12 cellular contexts compared by ENCODE assay signal in genomic region chrX:30649859-30650258, GRCh38. TPM values are rescaled to one million over a fixed set of nuclear protein-coding genes. Genes with fewer than 3 reads are reported as not detected.
DNase-seq lines count a peak whose midpoint lies in the region; ATAC-seq and TF ChIP-seq lines count a peak whose summit lies in the region.
"Had no signal": no experiment of that assay in that cellular context is flagged by ENCODE, and none has a peak within 500 bp of the region (broad histone marks: within the 10 kb centered on the region; RNA-seq: fewer than 3 reads in every experiment).

No MANE protein-coding gene starts in this region.

- H3K4me3 Mint-ChIP-seq in natural killer cell treated with Interleukin-12 subunit alpha and Interleukin-12 subunit beta and Interleukin-15 and Interleukin-18, amount 100 ng/mL, for 72 hours: peak overlapping the region; percentile 46
- no peak overlapping the region for H3K4me3 Mint-ChIP-seq in natural killer cell

- no peak for TF ChIP-seq POLR2A in sigmoid colon (IDR thresholded peaks at IDR 0.05)

- H3K36me3 ChIP-seq in sigmoid colon (no peaks in the 10 kb centered on the region), BE2C (no peaks in the 10 kb centered on the region)
- H3K36me3 ChIP-seq: Peyer's patch, vagina had no signal

- no peak for TF ChIP-seq EP300 in sigmoid colon (IDR thresholded peaks at IDR 0.05)

- no peaks in the 10 kb centered on the region for H3K36me3 Mint-ChIP-seq in natural killer cell treated with Interleukin-12 subunit alpha and Interleukin-12 subunit beta and Interleukin-15 and Interleukin-18, amount 100 ng/mL, for 72 hours
- H3K36me3 Mint-ChIP-seq in natural killer cell: no peaks in the 10 kb centered on the region

- no peak overlapping the region for H3K27ac ChIP-seq in sigmoid colon
- H3K27ac ChIP-seq: vagina had no signal

- intact Hi-C loops in natural killer cell (cut with micrococcal nuclease) (loop anchor here (5.0 kb wide), 2 partner anchors 73 to 237 kb away; partner anchors contain the start of genes TAB3 and TASL), sigmoid colon (cut with DNase I) (no loop called here)

- H3K27me3 ChIP-seq in sigmoid colon (no peaks in the 10 kb centered on the region), BE2C (no peaks in the 10 kb centered on the region)
- H3K27me3 ChIP-seq: Peyer's patch, vagina had no signal

- peaks cover 14 to 23% of the 10 kb centered on the region in 2 donors for H3K4me1 Mint-ChIP-seq in natural killer cell treated with Interleukin-12 subunit alpha and Interleukin-12 subunit beta and Interleukin-15 and Interleukin-18, amount 100 ng/mL, for 72 hours (ENCODE audit: low read depth in 2 of 2)
- H3K4me1 Mint-ChIP-seq in natural killer cell: peaks cover 5 to 15% of the 10 kb centered on the region in 2 donors

- no peak for TF ChIP-seq CTCF in natural killer cell (IDR thresholded peaks at IDR 0.05)
- TF ChIP-seq CTCF in sigmoid colon (IDR thresholded peaks at IDR 0.05): no peak
- TF ChIP-seq CTCF in BE2C (IDR thresholded peaks at IDR 0.05; ENCODE audit: low read depth, low read length): no peak

- no peaks in the 10 kb centered on the region for H3K9me3 Mint-ChIP-seq in natural killer cell treated with Interleukin-12 subunit alpha and Interleukin-12 subunit beta and Interleukin-15 and Interleukin-18, amount 100 ng/mL, for 72 hours
- no peaks in the 10 kb centered on the region for H3K9me3 Mint-ChIP-seq in natural killer cell

- DNase-seq in natural killer cell treated with Interleukin-12 subunit alpha and Interleukin-12 subunit beta and Interleukin-15 and Interleukin-18, amount 100 ng/mL, for 72 hours (ENCODE audit: low spot score): no peak
- DNase-seq in natural killer cell: no peak
- peak; percentile 12 for DNase-seq in M059J (ENCODE audit: low read depth)
- DNase-seq in central memory CD4-positive, alpha-beta T cell: peak; percentile 19
- no peak for DNase-seq in sigmoid colon
- DNase-seq in iPS-NIHi11 (ENCODE audit: low spot score): no peak
- no peak for DNase-seq in BE2C
- DNase-seq: kidney glomerular epithelial cell, NCI-H146, Peyer's patch had no signal

- 34 to 52% methylated on average over 2 of the region's 2 CpGs for WGBS in sigmoid colon, 2 donors

- H3K4me1 ChIP-seq in sigmoid colon (peaks cover 0 to 12% (median 0%) of the 10 kb centered on the region in 4 donors), BE2C (no peaks in the 10 kb centered on the region)
- H3K4me1 ChIP-seq: Peyer's patch, vagina had no signal

- H3K4me3 ChIP-seq in sigmoid colon (no peak overlapping the region), BE2C (ENCODE audit: low read depth, low read length) (no peak overlapping the region)
- H3K4me3 ChIP-seq: Peyer's patch, vagina had no signal

- peak overlapping the region; percentile 49 to 80 for H3K27ac Mint-ChIP-seq in natural killer cell treated with Interleukin-12 subunit alpha and Interleukin-12 subunit beta and Interleukin-15 and Interleukin-18, amount 100 ng/mL, for 72 hours
- no peak overlapping the region for H3K27ac Mint-ChIP-seq in natural killer cell

- no peaks in the 10 kb centered on the region for H3K27me3 Mint-ChIP-seq in natural killer cell treated with Interleukin-12 subunit alpha and Interleukin-12 subunit beta and Interleukin-15 and Interleukin-18, amount 100 ng/mL, for 72 hours
- H3K27me3 Mint-ChIP-seq in natural killer cell (ENCODE audit: low read depth in 2 of 2): no peaks in the 10 kb centered on the region

- no peaks in the 10 kb centered on the region for H3K9me3 ChIP-seq in sigmoid colon
- H3K9me3 ChIP-seq in BE2C: no peaks in the 10 kb centered on the region
- H3K9me3 ChIP-seq: Peyer's patch, vagina had no signal

- peak in 1 of 2 donors; percentile 41 for ATAC-seq in natural killer cell treated with Interleukin-12 subunit alpha and Interleukin-12 subunit beta and Interleukin-15 and Interleukin-18, amount 100 ng/mL, for 72 hours
- ATAC-seq in natural killer cell: no peak
- ATAC-seq in HG02678 (IDR thresholded peaks at IDR 0.05; ENCODE audit: unreplicated experiment): no peak

RNA-seq across cellular contexts. Expression of gene GK, which starts 3.4 kb away (rescaled TPM):
- 10 to 100 TPM; 28.7 to 58.9 TPM for total RNA-seq in natural killer cell treated with Interleukin-12 subunit alpha and Interleukin-12 subunit beta and Interleukin-15 and Interleukin-18, amount 100 ng/mL, for 72 hours
- total RNA-seq in natural killer cell (10 to 100 TPM in 1 of 3 donors, 1 to 10 TPM in 2; 5.1 to 10.2 (median 7.6) TPM), sigmoid colon (1 to 10 TPM; 2.5 to 8.0 (median 2.7) TPM)
- 4.3 and 10.4 TPM in 2 replicates for total RNA-seq in M059J (2014; rRNA removed; shearing (Covaris generic))
- polyA plus RNA-seq in sigmoid colon: 10 to 100 TPM; 14.1 to 47.6 (median 18.6) TPM
- polyA plus RNA-seq in BE2C (2012; ENCODE audit: insufficient read depth, insufficient read length, low read depth): 2.9 TPM

Comparison
In these comparisons a context has a peak if more than half of its experiments do, and no peak if none do; other contexts are left out.
1. H3K27ac Mint-ChIP-seq: peak in natural killer cell treated with Interleukin-12 subunit alpha and Interleukin-12 subunit beta and Interleukin-15 and Interleukin-18, amount 100 ng/mL, for 72 hours (2 of 2); none in natural killer cell (0 of 2).
2. DNase-seq: peak in M059J (single experiment) and central memory CD4-positive, alpha-beta T cell (single experiment); none in natural killer cell treated with Interleukin-12 subunit alpha and Interleukin-12 subunit beta and Interleukin-15 and Interleukin-18, amount 100 ng/mL, for 72 hours (single experiment), natural killer cell (single experiment), sigmoid colon (single experiment), iPS-NIHi11 (single experiment) and BE2C (single experiment).